Comparison of ENCODE assay signal across 1 cellular context in genomic region chr12:4440187-4440941, GRCh38.
TF ChIP-seq lines count a peak whose summit lies in the region.

No MANE protein-coding gene starts in this region.

TF ChIP-seq in GM23338, 12 proteins besides CTCF, POLR2A, EP300 and RAD21 (continued from another document):
- TF ChIP-seq, protein P1, sequence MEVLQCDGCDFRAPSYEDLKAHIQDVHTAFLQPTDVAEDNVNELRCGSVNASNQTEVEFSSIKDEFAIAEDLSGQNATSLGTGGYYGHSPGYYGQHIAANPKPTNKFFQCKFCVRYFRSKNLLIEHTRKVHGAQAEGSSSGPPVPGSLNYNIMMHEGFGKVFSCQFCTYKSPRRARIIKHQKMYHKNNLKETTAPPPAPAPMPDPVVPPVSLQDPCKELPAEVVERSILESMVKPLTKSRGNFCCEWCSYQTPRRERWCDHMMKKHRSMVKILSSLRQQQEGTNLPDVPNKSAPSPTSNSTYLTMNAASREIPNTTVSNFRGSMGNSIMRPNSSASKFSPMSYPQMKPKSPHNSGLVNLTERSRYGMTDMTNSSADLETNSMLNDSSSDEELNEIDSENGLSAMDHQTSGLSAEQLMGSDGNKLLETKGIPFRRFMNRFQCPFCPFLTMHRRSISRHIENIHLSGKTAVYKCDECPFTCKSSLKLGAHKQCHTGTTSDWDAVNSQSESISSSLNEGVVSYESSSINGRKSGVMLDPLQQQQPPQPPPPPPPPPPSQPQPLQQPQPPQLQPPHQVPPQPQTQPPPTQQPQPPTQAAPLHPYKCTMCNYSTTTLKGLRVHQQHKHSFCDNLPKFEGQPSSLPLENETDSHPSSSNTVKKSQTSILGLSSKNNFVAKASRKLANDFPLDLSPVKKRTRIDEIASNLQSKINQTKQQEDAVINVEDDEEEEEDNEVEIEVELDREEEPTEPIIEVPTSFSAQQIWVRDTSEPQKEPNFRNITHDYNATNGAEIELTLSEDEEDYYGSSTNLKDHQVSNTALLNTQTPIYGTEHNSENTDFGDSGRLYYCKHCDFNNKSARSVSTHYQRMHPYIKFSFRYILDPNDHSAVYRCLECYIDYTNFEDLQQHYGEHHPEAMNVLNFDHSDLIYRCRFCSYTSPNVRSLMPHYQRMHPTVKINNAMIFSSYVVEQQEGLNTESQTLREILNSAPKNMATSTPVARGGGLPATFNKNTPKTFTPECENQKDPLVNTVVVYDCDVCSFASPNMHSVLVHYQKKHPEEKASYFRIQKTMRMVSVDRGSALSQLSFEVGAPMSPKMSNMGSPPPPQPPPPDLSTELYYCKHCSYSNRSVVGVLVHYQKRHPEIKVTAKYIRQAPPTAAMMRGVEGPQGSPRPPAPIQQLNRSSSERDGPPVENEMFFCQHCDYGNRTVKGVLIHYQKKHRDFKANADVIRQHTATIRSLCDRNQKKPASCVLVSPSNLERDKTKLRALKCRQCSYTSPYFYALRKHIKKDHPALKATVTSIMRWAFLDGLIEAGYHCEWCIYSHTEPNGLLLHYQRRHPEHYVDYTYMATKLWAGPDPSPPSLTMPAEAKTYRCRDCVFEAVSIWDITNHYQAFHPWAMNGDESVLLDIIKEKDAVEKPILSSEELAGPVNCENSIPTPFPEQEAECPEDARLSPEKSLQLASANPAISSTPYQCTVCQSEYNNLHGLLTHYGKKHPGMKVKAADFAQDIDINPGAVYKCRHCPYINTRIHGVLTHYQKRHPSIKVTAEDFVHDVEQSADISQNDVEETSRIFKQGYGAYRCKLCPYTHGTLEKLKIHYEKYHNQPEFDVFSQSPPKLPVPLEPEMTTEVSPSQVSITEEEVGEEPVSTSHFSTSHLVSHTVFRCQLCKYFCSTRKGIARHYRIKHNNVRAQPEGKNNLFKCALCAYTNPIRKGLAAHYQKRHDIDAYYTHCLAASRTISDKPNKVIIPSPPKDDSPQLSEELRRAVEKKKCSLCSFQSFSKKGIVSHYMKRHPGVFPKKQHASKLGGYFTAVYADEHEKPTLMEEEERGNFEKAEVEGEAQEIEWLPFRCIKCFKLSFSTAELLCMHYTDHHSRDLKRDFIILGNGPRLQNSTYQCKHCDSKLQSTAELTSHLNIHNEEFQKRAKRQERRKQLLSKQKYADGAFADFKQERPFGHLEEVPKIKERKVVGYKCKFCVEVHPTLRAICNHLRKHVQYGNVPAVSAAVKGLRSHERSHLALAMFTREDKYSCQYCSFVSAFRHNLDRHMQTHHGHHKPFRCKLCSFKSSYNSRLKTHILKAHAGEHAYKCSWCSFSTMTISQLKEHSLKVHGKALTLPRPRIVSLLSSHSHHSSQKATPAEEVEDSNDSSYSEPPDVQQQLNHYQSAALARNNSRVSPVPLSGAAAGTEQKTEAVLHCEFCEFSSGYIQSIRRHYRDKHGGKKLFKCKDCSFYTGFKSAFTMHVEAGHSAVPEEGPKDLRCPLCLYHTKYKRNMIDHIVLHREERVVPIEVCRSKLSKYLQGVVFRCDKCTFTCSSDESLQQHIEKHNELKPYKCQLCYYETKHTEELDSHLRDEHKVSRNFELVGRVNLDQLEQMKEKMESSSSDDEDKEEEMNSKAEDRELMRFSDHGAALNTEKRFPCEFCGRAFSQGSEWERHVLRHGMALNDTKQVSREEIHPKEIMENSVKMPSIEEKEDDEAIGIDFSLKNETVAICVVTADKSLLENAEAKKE (CRISPR knock-in tag; IDR thresholded peaks at IDR 0.05): peak; percentile 93
- TF ChIP-seq CREB1 (CRISPR knock-in tag; IDR thresholded peaks at IDR 0.05; ENCODE audit: low read depth) (peak; percentile 12; the same call in 1 of the 2 replicates), JUNB (IDR thresholded peaks at IDR 0.05; ENCODE audit: unreplicated experiment) (no peak)
